Comparison of ENCODE assay signal across 9 cellular contexts in the genomic region with DNA sequence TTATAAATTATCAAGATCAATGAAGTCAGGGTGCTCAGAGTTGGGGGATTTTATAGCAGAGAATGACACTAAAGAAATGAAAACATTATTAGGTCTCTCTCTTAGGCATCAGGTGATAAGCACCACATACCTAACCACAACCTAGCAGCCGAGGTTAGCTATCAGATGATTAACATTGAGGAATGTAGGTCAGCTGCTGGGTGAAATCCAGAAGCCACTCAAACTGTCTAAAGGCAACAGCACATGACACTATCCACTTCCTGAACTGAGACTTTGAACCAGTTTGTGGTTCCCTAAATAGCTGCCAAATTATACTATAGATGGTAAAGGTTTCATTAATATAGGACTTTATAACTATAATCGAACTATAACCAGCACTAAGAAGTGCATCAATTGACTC. TPM values are rescaled to one million over a fixed set of nuclear protein-coding genes. Genes with fewer than 3 reads are reported as not detected.
DNase-seq lines count a peak whose midpoint lies in the region; ATAC-seq, FAIRE-seq and TF ChIP-seq lines count a peak whose summit lies in the region.
"Had no signal": no experiment of that assay in that cellular context is flagged by ENCODE, and none has a peak within 500 bp of the region (broad histone marks: within the 10 kb centered on the region; RNA-seq: fewer than 3 reads in every experiment).

No MANE protein-coding gene starts in this region.

- H3K9me3 ChIP-seq in kidney (ENCODE audit: control insufficient read depth in 1 of 2, low read length in 2 of 2): no peaks in the 10 kb centered on the region

- DNase-seq in AG20443 (ENCODE audit: low spot score): peak; percentile 26
- DNase-seq in HS-27A (ENCODE audit: low read depth): peak; percentile 83
- peak; percentile 14 to 18 for DNase-seq in activated CD4-positive, alpha-beta T cell treated with anti-CD3 and anti-CD28 coated beads, Interleukin-2, amount 50 U/mL, for 4 hours
- DNase-seq in kidney: no peak
- DNase-seq in COR-L47 (lab: John Stamatoyannopoulos, UW): no peak
- no peak for DNase-seq in NCI-H524 (lab: John Stamatoyannopoulos, UW)

- H3K27ac ChIP-seq in kidney (ENCODE audit: low read depth in 2 of 2, low read length in 2 of 2): peak overlapping the region; percentile 48 to 76

- peak; percentile 56 for FAIRE-seq in kidney (lab: Jason Lieb, UNC)
- FAIRE-seq: islet of Langerhans had no signal

- intact Hi-C loops in kidney (cut with DNase I): no loop called here

- H3K4me1 ChIP-seq in kidney (ENCODE audit: control insufficient read depth in 1 of 2, insufficient read depth in 1 of 2, low read depth in 1 of 2, low read length in 2 of 2): peaks cover 8 to 19% of the 10 kb centered on the region in 2 donors

- ATAC-seq in HG02938 (IDR thresholded peaks at IDR 0.05; ENCODE audit: unreplicated experiment) (no peak), HG03442 (IDR thresholded peaks at IDR 0.05; ENCODE audit: unreplicated experiment) (no peak)

- no peak overlapping the region for H3K4me3 ChIP-seq in kidney (ENCODE audit: low read length in 2 of 2)

- no peak for TF ChIP-seq CTCF in kidney (IDR thresholded peaks at IDR 0.05; ENCODE audit: borderline replicate concordance, extremely low read depth, insufficient read depth)

- no peaks in the 10 kb centered on the region for H3K36me3 ChIP-seq in kidney (ENCODE audit: control insufficient read depth in 1 of 2, insufficient read depth in 2 of 2, low read length in 2 of 2)

- H3K9ac ChIP-seq in kidney (ENCODE audit: low read length in 2 of 2): peak overlapping the region in 1 of 2 donors; percentile 37

RNA-seq across cellular contexts. Expression of a gene that starts 4.7 kb away (rescaled TPM):
- 32.5 TPM for total RNA-seq in kidney
- 4.8 TPM for polyA plus RNA-seq in kidney (ENCODE audit: insufficient read depth, low read depth, low replicate concordance)

Comparison
In these comparisons a context has a peak if more than half of its experiments do, and no peak if none do; other contexts are left out.
1. DNase-seq: peak in AG20443 (single experiment), HS-27A (single experiment) and activated CD4-positive, alpha-beta T cell treated with anti-CD3 and anti-CD28 coated beads, Interleukin-2, amount 50 U/mL, for 4 hours (2 of 2); none in kidney (single experiment), COR-L47 (single experiment) and NCI-H524 (0 of 2).